ENCODE assay signal across 15 cellular contexts in the genomic region with DNA sequence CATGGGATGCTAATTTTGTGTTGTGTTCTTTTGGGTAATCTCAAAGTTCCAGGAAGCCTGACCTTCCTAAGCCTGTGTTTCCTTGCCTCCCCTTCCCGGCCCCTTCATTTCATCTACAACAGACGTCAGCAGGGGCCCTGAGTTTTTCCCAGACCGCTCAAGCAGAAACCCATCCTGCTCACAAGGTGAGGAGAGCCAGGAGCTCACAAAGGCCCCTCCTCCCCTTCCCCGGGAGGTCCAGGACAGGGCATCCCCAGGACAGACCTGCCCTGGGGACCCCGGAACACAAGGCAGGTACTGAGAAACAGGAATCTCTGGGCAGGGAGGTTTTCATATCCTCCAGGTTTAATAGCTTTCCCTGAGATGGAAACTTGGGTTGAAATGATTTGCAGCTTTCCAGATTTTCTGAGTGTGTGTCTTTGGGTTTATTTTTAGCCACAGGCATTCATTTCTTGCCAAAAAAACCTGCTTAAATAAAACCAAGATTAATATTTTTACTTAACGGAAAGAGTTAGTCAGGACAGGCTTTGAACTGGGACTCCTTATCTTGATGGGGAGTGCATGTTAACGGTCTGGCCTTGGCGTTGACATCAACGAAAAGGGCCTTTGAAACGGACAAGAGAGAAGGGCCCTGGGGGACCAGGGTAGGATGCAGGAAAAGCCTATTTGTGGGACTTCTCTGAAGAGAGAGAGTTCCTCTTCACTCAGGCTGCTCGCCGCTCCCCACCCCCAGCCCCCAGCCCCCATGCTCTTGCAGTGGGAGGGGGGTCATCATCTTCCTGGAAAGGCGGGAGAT. TPM values are rescaled to one million over a fixed set of nuclear protein-coding genes. Genes with fewer than 3 reads are reported as not detected.
DNase-seq lines count a peak whose midpoint lies in the region; ATAC-seq and TF ChIP-seq lines count a peak whose summit lies in the region.
"Had no signal": no experiment of that assay in that cellular context is flagged by ENCODE, and none has a peak within 500 bp of the region (broad histone marks: within the 10 kb centered on the region; RNA-seq: fewer than 3 reads in every experiment).

No MANE protein-coding gene starts in this region.

- no peak for TF ChIP-seq CTCF in heart right ventricle (IDR thresholded peaks at IDR 0.05)
- no peak for TF ChIP-seq CTCF in psoas muscle (IDR thresholded peaks at IDR 0.05)
- no peak for TF ChIP-seq CTCF in H9 (conservative IDR thresholded peaks at IDR 0.05)

- H3K36me3 ChIP-seq in heart right ventricle (peaks cover 0 to 38% (median 0%) of the 10 kb centered on the region in 9 donors), psoas muscle (ENCODE audit: insufficient read depth in 1 of 2, low read depth in 1 of 2) (peaks cover 0 to 2% of the 10 kb centered on the region in 2 donors), aorta (ENCODE audit: control insufficient read depth in 1 of 2, insufficient read depth in 2 of 2, low read length in 1 of 2) (no peaks in the 10 kb centered on the region)

- no peak overlapping the region for H4K91ac ChIP-seq in H9 (ENCODE audit: insufficient read length, low read depth, low read length)

- H2AK5ac ChIP-seq in H9 (ENCODE audit: insufficient read length, low read length), result no peak overlapping the region

- no peak overlapping the region for H2BK12ac ChIP-seq in H9 (ENCODE audit: insufficient read length, low read depth, low read length)

- no peak overlapping the region for H3K4me3 Mint-ChIP-seq in H9
- H3K4me3 Mint-ChIP-seq: stimulated activated naive CD8-positive, alpha-beta T cell treated with anti-CD3 and anti-CD28 coated beads, Interleukin-15, Interleukin-2, amounts not matched to agents 100 ng/mL and 50 ng/mL, for 24 hours had no signal

- H3K18ac ChIP-seq in H9 (ENCODE audit: insufficient read length, low read depth, low read length), result no peak overlapping the region

- no peak overlapping the region for H2AFZ ChIP-seq in H9 (ENCODE audit: low read length)

- peaks cover 1% of the 10 kb centered on the region; the same call in 1 of the 2 replicates for H3K27me3 Mint-ChIP-seq in H9 (ENCODE audit: low read depth)
- H3K27me3 Mint-ChIP-seq: stimulated activated naive CD8-positive, alpha-beta T cell treated with anti-CD3 and anti-CD28 coated beads, Interleukin-15, Interleukin-2, amounts not matched to agents 100 ng/mL and 50 ng/mL, for 24 hours had no signal

- no peaks in the 10 kb centered on the region for H3K23me2 ChIP-seq in H9 (ENCODE audit: insufficient read length, low read depth, low read length, poor library complexity, severe bottlenecking)

- no peak overlapping the region for H3K14ac ChIP-seq in H9 (ENCODE audit: insufficient read depth, low read length)

- no peak overlapping the region for H3K27ac Mint-ChIP-seq in H9
- H3K27ac Mint-ChIP-seq: stimulated activated naive CD8-positive, alpha-beta T cell treated with anti-CD3 and anti-CD28 coated beads, Interleukin-15, Interleukin-2, amounts not matched to agents 100 ng/mL and 50 ng/mL, for 24 hours had no signal

- WGBS in heart right ventricle, 2 donors, result 15 to 17% methylated on average over 13 of the region's 13 CpGs
- WGBS in psoas muscle, 3 donors, result 55 to 62% (median 61%) methylated on average over 13 of the region's 13 CpGs
- WGBS in aorta, 2 donors, result 3 to 11% methylated on average over 11 to 13 of the region's 13 CpGs
- WGBS in H9 (ENCODE audit: extremely low coverage, insufficient read length, low lambda C conversion rate), result no CpG with 5 or more reads among the region's 13 CpGs

- H3K4me1 ChIP-seq in heart right ventricle (peaks cover 45 to 100% (median 93%) of the 10 kb centered on the region in 9 donors), psoas muscle (peaks cover 24% of the 10 kb centered on the region), aorta (ENCODE audit: control insufficient read depth in 1 of 2, insufficient read depth in 2 of 2, low read length in 2 of 2) (peaks cover 0 to 11% of the 10 kb centered on the region in 2 donors), H9 (ENCODE audit: insufficient read depth, low read length) (no peaks in the 10 kb centered on the region)

- peaks cover 0 to 24% (median 8%) of the 10 kb centered on the region in 3 experiments; a peak in 5 of 7 replicates for H3K36me3 Mint-ChIP-seq in H9 (ENCODE audit: insufficient read depth in 1 of 3, low read depth in 3 of 3)

- H4K5ac ChIP-seq in H9 (ENCODE audit: insufficient read length, low read depth, low read length), result no peak overlapping the region

- H3K79me1 ChIP-seq in H9 (ENCODE audit: insufficient read depth, low read depth, low read length, poor library complexity, severe bottlenecking), result no peaks in the 10 kb centered on the region

- H3T11ph ChIP-seq in H9 (ENCODE audit: low read length), result no peak overlapping the region

- intact Hi-C loops in Right ventricle myocardium inferior (cut with DNase I), result loop anchor here (10.0 kb wide), 1 partner anchor 145 kb away; no protein-coding TSS in a partner anchor
- intact Hi-C loops in cardiac septum (cut with DNase I), result no loop called here
- intact Hi-C loops in heart right ventricle (cut with DNase I), result loop anchor here in 3 of 10 donors (5.0 to 10.0 kb wide), 4 partner anchors 38 to 145 kb away; a partner anchor contains a TSS
- intact Hi-C loops in psoas muscle (cut with DNase I), result no loop called here
- intact Hi-C loops in aorta (cut with DNase I), result no loop called here

- no peak overlapping the region for H2BK20ac ChIP-seq in H9 (ENCODE audit: low read depth, low read length, poor library complexity, severe bottlenecking)

- H3K27me3 ChIP-seq in heart right ventricle (no peaks in the 10 kb centered on the region), psoas muscle (ENCODE audit: insufficient read depth in 3 of 3, low read length in 2 of 3) (no peaks in the 10 kb centered on the region), aorta (ENCODE audit: control insufficient read depth in 1 of 2, insufficient read depth in 2 of 2, low read length in 1 of 2) (no peaks in the 10 kb centered on the region), H9 (ENCODE audit: insufficient read depth, low read length) (no peaks in the 10 kb centered on the region)

- H2BK15ac ChIP-seq in H9 (ENCODE audit: low read depth, low read length), result no peak overlapping the region

- H3K79me2 ChIP-seq in H9 (ENCODE audit: insufficient read depth, low read length), result no peaks in the 10 kb centered on the region

- H3K9ac ChIP-seq in H9 (ENCODE audit: extremely low read depth, insufficient read length, low read length), result no peak overlapping the region

- no peaks in the 10 kb centered on the region for H3K9me3 ChIP-seq in heart right ventricle
- no peaks in the 10 kb centered on the region for H3K9me3 ChIP-seq in psoas muscle
- no peaks in the 10 kb centered on the region for H3K9me3 ChIP-seq in aorta (ENCODE audit: control insufficient read depth, low read length)
- H3K9me3 ChIP-seq in H9 (ENCODE audit: control insufficient read depth, low read depth, low read length), result no peaks in the 10 kb centered on the region

- no peak overlapping the region for H3K23ac ChIP-seq in H9 (ENCODE audit: insufficient read length, low read depth, low read length)

- H3K4me2 ChIP-seq in H9 (ENCODE audit: insufficient read depth, insufficient read length, low read length), result no peak overlapping the region

- H3K9me3 Mint-ChIP-seq in H9, result no peaks in the 10 kb centered on the region
- H3K9me3 Mint-ChIP-seq: stimulated activated naive CD8-positive, alpha-beta T cell treated with anti-CD3 and anti-CD28 coated beads, Interleukin-15, Interleukin-2, amounts not matched to agents 100 ng/mL and 50 ng/mL, for 24 hours had no signal

- H4K8ac ChIP-seq in H9 (replicated peaks; ENCODE audit: insufficient read length, low read depth, low read length), result no peak overlapping the region

- H3K4me1 Mint-ChIP-seq in H9, result peaks cover 0 to 6% of the 10 kb centered on the region in 2 experiments; a peak in 2 of 4 replicates

- H2BK5ac ChIP-seq in H9 (ENCODE audit: insufficient read length, low read length), result no peak overlapping the region

- H3K27ac ChIP-seq in heart right ventricle, result peak overlapping the region in 9 of 10 donors; percentile 66 to 86 (median 75)
- peak overlapping the region; percentile 41 for H3K27ac ChIP-seq in psoas muscle
- peak overlapping the region; percentile 83 to 94 for H3K27ac ChIP-seq in aorta (ENCODE audit: low read depth in 1 of 2, low read length in 2 of 2)
- H3K27ac ChIP-seq in H9 (ENCODE audit: insufficient read length, low read depth, low read length), result no peak overlapping the region
- H3K27ac ChIP-seq: epithelial cell of prostate had no signal

- DNase-seq in Right ventricle myocardium inferior (ENCODE audit: missing footprints) (no peak), cardiac septum (ENCODE audit: low spot score) (no peak), heart right ventricle (peak in 1 of 2 donors; percentile 72), psoas muscle (no peak), aorta (no peak), amniotic stem cell (lab: John Stamatoyannopoulos, UW) (no peak), H9 (no peak), NCI-H2081 treated with DMSO at 0.1 percent for 48 hours (lab: John Stamatoyannopoulos, UW) (no peak)
- DNase-seq: 8988T; anterior cingulate cortex; NCI-H1048; NCI-H510A treated with DMSO at 0.1 percent for 48 hours; stimulated activated CD4-positive, alpha-beta T cell treated with anti-CD3 and anti-CD28 coated beads, Interleukin-4, amount 100 ng/mL, for 4 hours had no signal

- no peaks in the 10 kb centered on the region for H4K20me1 ChIP-seq in H9 (ENCODE audit: control insufficient read depth, insufficient read depth, insufficient read length)

- no peak overlapping the region for H3K56ac ChIP-seq in H9 (ENCODE audit: insufficient read length, low read depth, low read length)

- ATAC-seq in Right ventricle myocardium inferior (peak; percentile 47), heart right ventricle (peak; percentile 28 to 90 (median 68)), psoas muscle (peak in 1 of 4 donors; percentile 49), aorta (ENCODE audit: low FRiP score) (peak; percentile 53)

- no peak overlapping the region for H2BK120ac ChIP-seq in H9 (ENCODE audit: low read depth, low read length, poor library complexity, severe bottlenecking)

- no peak overlapping the region for H3K4ac ChIP-seq in H9 (ENCODE audit: low read depth, low read length)

- H3K4me3 ChIP-seq in heart right ventricle, result peak overlapping the region in 2 of 10 donors; percentile 1 to 16
- no peak overlapping the region for H3K4me3 ChIP-seq in psoas muscle
- H3K4me3 ChIP-seq in aorta (ENCODE audit: low read length in 2 of 2), result no peak overlapping the region

RNA-seq across cellular contexts. Expression of a gene that starts 38.5 kb away (rescaled TPM):
- 288 TPM for total RNA-seq in Right ventricle myocardium inferior
- 116 TPM for total RNA-seq in cardiac septum
- total RNA-seq in heart right ventricle, result 100 to 1,000 TPM in 9 of 10 donors, 10 to 100 TPM in 1; 91.9 to 380 (median 166) TPM
- 100 to 1,000 TPM; 134 to 173 TPM for polyA plus RNA-seq in heart right ventricle
- total RNA-seq in psoas muscle, result 100 to 1,000 TPM in 2 of 4 donors, 10 to 100 TPM in 2; 65.0 to 160 (median 92.5) TPM
- 10 to 100 TPM; 58.6 to 80.7 (median 65.0) TPM for polyA plus RNA-seq in psoas muscle
- 100 to 1,000 TPM; 298 to 410 TPM for total RNA-seq in aorta
- polyA plus RNA-seq in aorta, result 10 to 100 TPM; 34.4 to 59.4 TPM
- total RNA-seq in H9 (2021), result 0.86 and 0.87 TPM in 2 replicates

Comparison
In these comparisons a context has a peak if more than half of its experiments do, and no peak if none do; other contexts are left out.
1. RNA of a gene that starts 38.5 kb away (total RNA-seq): 298 to 410 TPM in aorta, 288 TPM in Right ventricle myocardium inferior (single experiment), 91.9 to 380 TPM in heart right ventricle, 116 TPM in cardiac septum (single experiment) and 65.0 to 160 TPM in psoas muscle; 0.86 to 0.87 TPM in H9; every median in the first group is over 10 times any median in the second.